Comparison of ENCODE assay signal across 12 cellular contexts in the genomic region with DNA sequence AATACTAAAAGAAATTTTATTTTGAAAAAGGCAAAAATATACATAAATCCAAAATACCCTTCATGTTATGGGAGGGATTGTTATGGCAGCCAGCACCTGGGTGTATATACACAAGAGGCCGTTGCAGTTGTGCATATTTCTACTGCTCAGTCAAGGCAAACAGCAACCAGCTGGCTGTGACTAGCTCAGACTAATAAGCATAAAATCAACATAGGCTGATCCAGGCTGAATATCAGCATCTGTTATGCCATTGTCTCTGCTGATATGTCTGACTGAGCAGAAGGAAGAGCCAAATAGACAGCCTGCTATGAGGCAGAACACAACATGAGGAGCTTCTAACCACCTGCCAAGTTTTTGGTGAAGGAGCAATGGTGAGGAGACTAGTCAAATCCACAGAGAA.
DNase-seq lines count a peak whose midpoint lies in the region; ATAC-seq, FAIRE-seq and TF ChIP-seq lines count a peak whose summit lies in the region.
"Had no signal": no experiment of that assay in that cellular context is flagged by ENCODE, and none has a peak within 500 bp of the region (broad histone marks: within the 10 kb centered on the region; RNA-seq: fewer than 3 reads in every experiment).

No MANE protein-coding gene starts in this region.

- FAIRE-seq in frontal cortex (lab: Jason Lieb, UNC): no peak

- no peak overlapping the region for H3K4me3 Mint-ChIP-seq in T-cell
- H3K4me3 Mint-ChIP-seq: CD14-positive monocyte, IgD-negative memory B cell had no signal

- no peak overlapping the region for H3K27ac Mint-ChIP-seq in T-cell
- H3K27ac Mint-ChIP-seq: CD14-positive monocyte, IgD-negative memory B cell had no signal

- no peaks in the 10 kb centered on the region for H3K36me3 Mint-ChIP-seq in T-cell
- H3K36me3 Mint-ChIP-seq: CD14-positive monocyte, IgD-negative memory B cell had no signal

- peaks cover 19% of the 10 kb centered on the region for H3K4me1 ChIP-seq in foreskin keratinocyte

- ATAC-seq in foreskin keratinocyte (peak; percentile 75), T-cell (replicated peaks in 1 of 4) (no peak)

- no peak overlapping the region for H3K27ac ChIP-seq in foreskin keratinocyte

- no peak for TF ChIP-seq CTCF in foreskin keratinocyte (conservative IDR thresholded peaks at IDR 0.05)

- no peaks in the 10 kb centered on the region for H3K4me1 Mint-ChIP-seq in T-cell
- H3K4me1 Mint-ChIP-seq: CD14-positive monocyte had no signal

- H3K27me3 Mint-ChIP-seq in T-cell: no peaks in the 10 kb centered on the region

- H3K9me3 Mint-ChIP-seq in T-cell: peaks cover 0 to 3% (median 3%) of the 10 kb centered on the region in 3 donors

- CTCF ChIA-PET in T-cell (lab: Charles Lee): no interaction called here

- DNase-seq in AG08396 (ENCODE audit: low spot score) (peak; percentile 46), NCI-H1105 (lab: John Stamatoyannopoulos, UW) (peak; percentile 62), SHP77 treated with DMSO at 0.1 percent for 48 hours (lab: John Stamatoyannopoulos, UW) (peak; percentile 86), foreskin keratinocyte (peak; percentile 75 to 84), frontal cortex (ENCODE audit: low spot score in 2 of 2) (no peak), T-cell (no peak), globus pallidus (ENCODE audit: low spot score) (no peak)
- DNase-seq in stimulated activated CD4-positive, alpha-beta T cell treated with anti-CD3 and anti-CD28 coated beads, Interleukin-4, amount 100 ng/mL, for 4 hours: no peak
- DNase-seq: activated CD4-positive, CD25-positive, alpha-beta regulatory T cell treated with anti-CD3 and anti-CD28 coated beads, Interleukin-2, amount 50 U/mL, for 72 hours; central memory CD4-positive, alpha-beta T cell had no signal

- H3K27me3 ChIP-seq in foreskin keratinocyte: no peaks in the 10 kb centered on the region

- POLR2A ChIA-PET in T-cell (lab: Charles Lee): no interaction called here

Comparison
In these comparisons a context has a peak if more than half of its experiments do, and no peak if none do; other contexts are left out.
1. DNase-seq: peak in AG08396 (single experiment), NCI-H1105 (single experiment), SHP77 treated with DMSO at 0.1 percent for 48 hours (single experiment) and foreskin keratinocyte (2 of 2); none in frontal cortex (0 of 2), T-cell (0 of 34), stimulated activated CD4-positive, alpha-beta T cell treated with anti-CD3 and anti-CD28 coated beads, Interleukin-4, amount 100 ng/mL, for 4 hours (0 of 2) and globus pallidus (single experiment).